In the genomic region with DNA sequence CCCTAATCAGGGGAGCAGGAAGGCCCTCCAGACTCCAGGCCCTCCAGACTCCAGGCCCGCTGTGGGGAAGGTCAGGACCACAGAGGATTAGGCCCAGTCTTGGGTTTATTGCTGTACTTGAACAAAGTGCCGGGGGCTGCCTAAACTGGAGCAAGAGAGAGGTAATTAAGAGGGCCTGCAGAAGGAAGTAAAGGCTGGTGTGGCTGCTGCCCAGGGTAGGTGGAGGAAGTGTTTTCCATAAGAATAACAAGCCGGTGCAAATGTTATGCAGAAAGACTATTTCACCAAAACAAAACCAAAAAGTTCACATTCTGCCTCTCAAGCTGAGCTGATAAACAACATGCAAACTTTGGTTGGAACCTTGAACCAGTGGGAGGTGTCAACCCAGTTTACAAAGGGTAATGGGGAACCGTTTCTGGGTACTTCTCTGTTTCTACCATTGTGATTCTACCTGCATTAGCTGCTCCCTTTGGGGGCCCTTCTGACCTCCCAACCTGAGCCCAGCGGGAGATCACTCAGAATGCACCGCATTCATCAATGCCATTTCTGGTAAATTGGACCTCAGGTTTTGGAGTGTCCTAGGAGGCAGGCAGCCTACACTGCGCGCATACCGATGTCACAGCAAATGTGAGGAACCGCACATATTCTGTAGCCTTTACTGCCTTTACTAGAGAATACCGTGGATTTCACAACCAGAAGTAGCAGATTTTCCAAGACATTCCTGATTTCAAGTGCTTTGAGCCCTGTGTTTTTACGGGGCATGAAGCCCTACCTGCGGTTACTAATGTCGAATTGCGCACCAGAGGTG, we compare ENCODE assay signal across 8 cellular contexts. TPM values are rescaled to one million over a fixed set of nuclear protein-coding genes. Genes with fewer than 3 reads are reported as not detected.
A peak's percentile ranks its signal among the peaks of the same experiment; 100 is the strongest.
DNase-seq lines count a peak whose midpoint lies in the region; ATAC-seq and TF ChIP-seq lines count a peak whose summit lies in the region.

No MANE protein-coding gene starts in this region.

- H3K4me3 ChIP-seq in left lung: peak overlapping the region; percentile 18 to 42

- peak overlapping the region; percentile 41 for H3K4me3 Mint-ChIP-seq in activated CD8-positive, alpha-beta memory T cell treated with anti-CD3 and anti-CD28 coated beads, Interleukin-2, amount 10 ng/mL, durations not matched to agents 7 days and 5 days
- peak overlapping the region; percentile 56 for H3K4me3 Mint-ChIP-seq in activated T-helper 2 cell treated with anti-CD3 and anti-CD28 coated beads, Interferon-gamma antibody, Interleukin-2, Interleukin-4, amounts not matched to agents 10 μg/mL and 5 μg/mL and 100 μg/mL, durations not matched to agents 14 hours and 24 hours and 36 hours (ENCODE audit: low read depth)

- no peak for DNase-seq in activated CD8-positive, alpha-beta memory T cell treated with anti-CD3 and anti-CD28 coated beads, Interleukin-2, amount 10 ng/mL, durations not matched to agents 7 days and 5 days
- no peak for DNase-seq in activated CD8-positive, alpha-beta memory T cell treated with anti-CD3 and anti-CD28 coated beads, Interleukin-2, amount 50 U/mL, for 48 hours
- no peak for DNase-seq in activated T-helper 2 cell treated with anti-CD3 and anti-CD28 coated beads, Interferon-gamma antibody, Interleukin-2, Interleukin-4, amounts not matched to agents 10 μg/mL and 5 μg/mL and 100 μg/mL, durations not matched to agents 14 hours and 24 hours and 36 hours (ENCODE audit: low spot score)
- DNase-seq in left lung (no peak), substantia nigra (lab: John Stamatoyannopoulos, UW) (no peak), NCI-H1417 treated with DMSO at 0.1 percent for 48 hours (lab: John Stamatoyannopoulos, UW) (no peak), glomerular visceral epithelial cell (ENCODE audit: extremely low spot score) (no peak), NCI-H526 treated with DMSO at 0.1 percent for 48 hours (lab: John Stamatoyannopoulos, UW) (no peak)

- no peak for ATAC-seq in activated CD8-positive, alpha-beta memory T cell treated with anti-CD3 and anti-CD28 coated beads, Interleukin-2, amount 10 ng/mL, durations not matched to agents 7 days and 5 days
- ATAC-seq in left lung: no peak

- no peaks in the 10 kb centered on the region for H3K36me3 ChIP-seq in left lung

- H3K4me1 Mint-ChIP-seq in activated CD8-positive, alpha-beta memory T cell treated with anti-CD3 and anti-CD28 coated beads, Interleukin-2, amount 10 ng/mL, durations not matched to agents 7 days and 5 days: peaks cover 12% of the 10 kb centered on the region
- peaks cover 16% of the 10 kb centered on the region for H3K4me1 Mint-ChIP-seq in activated T-helper 2 cell treated with anti-CD3 and anti-CD28 coated beads, Interferon-gamma antibody, Interleukin-2, Interleukin-4, amounts not matched to agents 10 μg/mL and 5 μg/mL and 100 μg/mL, durations not matched to agents 14 hours and 24 hours and 36 hours (ENCODE audit: low read depth)

- no peaks in the 10 kb centered on the region for H3K9me3 ChIP-seq in left lung

- H3K27ac Mint-ChIP-seq in activated CD8-positive, alpha-beta memory T cell treated with anti-CD3 and anti-CD28 coated beads, Interleukin-2, amount 10 ng/mL, durations not matched to agents 7 days and 5 days: no peak overlapping the region
- peak overlapping the region; percentile 31 for H3K27ac Mint-ChIP-seq in activated T-helper 2 cell treated with anti-CD3 and anti-CD28 coated beads, Interferon-gamma antibody, Interleukin-2, Interleukin-4, amounts not matched to agents 10 μg/mL and 5 μg/mL and 100 μg/mL, durations not matched to agents 14 hours and 24 hours and 36 hours

- H3K9me3 Mint-ChIP-seq in activated CD8-positive, alpha-beta memory T cell treated with anti-CD3 and anti-CD28 coated beads, Interleukin-2, amount 10 ng/mL, durations not matched to agents 7 days and 5 days (ENCODE audit: low read depth): no peaks in the 10 kb centered on the region
- no peaks in the 10 kb centered on the region for H3K9me3 Mint-ChIP-seq in activated T-helper 2 cell treated with anti-CD3 and anti-CD28 coated beads, Interferon-gamma antibody, Interleukin-2, Interleukin-4, amounts not matched to agents 10 μg/mL and 5 μg/mL and 100 μg/mL, durations not matched to agents 14 hours and 24 hours and 36 hours

- CTCF ChIA-PET in activated CD8-positive, alpha-beta memory T cell treated with anti-CD3 and anti-CD28 coated beads, Interleukin-2, amount 10 ng/mL, durations not matched to agents 7 days and 5 days (lab: Charles Lee): interaction anchor here (0.6 to 0.8 kb wide), 2 partner anchors 110 to 309 kb away, joined by 3 read pairs; no protein-coding TSS in a partner anchor

- H3K36me3 Mint-ChIP-seq in activated CD8-positive, alpha-beta memory T cell treated with anti-CD3 and anti-CD28 coated beads, Interleukin-2, amount 10 ng/mL, durations not matched to agents 7 days and 5 days: no peaks in the 10 kb centered on the region
- H3K36me3 Mint-ChIP-seq in activated T-helper 2 cell treated with anti-CD3 and anti-CD28 coated beads, Interferon-gamma antibody, Interleukin-2, Interleukin-4, amounts not matched to agents 10 μg/mL and 5 μg/mL and 100 μg/mL, durations not matched to agents 14 hours and 24 hours and 36 hours (ENCODE audit: low read depth): no peaks in the 10 kb centered on the region

- peaks cover 0 to 61% of the 10 kb centered on the region in 2 donors for H3K27me3 ChIP-seq in left lung

- H3K27me3 Mint-ChIP-seq in activated CD8-positive, alpha-beta memory T cell treated with anti-CD3 and anti-CD28 coated beads, Interleukin-2, amount 10 ng/mL, durations not matched to agents 7 days and 5 days: no peaks in the 10 kb centered on the region
- no peaks in the 10 kb centered on the region for H3K27me3 Mint-ChIP-seq in activated T-helper 2 cell treated with anti-CD3 and anti-CD28 coated beads, Interferon-gamma antibody, Interleukin-2, Interleukin-4, amounts not matched to agents 10 μg/mL and 5 μg/mL and 100 μg/mL, durations not matched to agents 14 hours and 24 hours and 36 hours (ENCODE audit: low read depth)

- TF ChIP-seq CTCF in left lung (IDR thresholded peaks at IDR 0.05): no peak

- peak overlapping the region; percentile 57 to 65 for H3K27ac ChIP-seq in left lung
- peak overlapping the region; percentile 64 for H3K27ac ChIP-seq in substantia nigra (ENCODE audit: low read depth, low read length, poor library complexity, severe bottlenecking)

- peaks cover 3 to 39% of the 10 kb centered on the region in 2 donors for H3K4me1 ChIP-seq in left lung

- intact Hi-C loops in activated T-helper 2 cell treated with anti-CD3 and anti-CD28 coated beads, Interferon-gamma antibody, Interleukin-2, Interleukin-4, amounts not matched to agents 10 μg/mL and 5 μg/mL and 100 μg/mL, durations not matched to agents 14 hours and 24 hours and 36 hours (cut with micrococcal nuclease): no loop called here
- intact Hi-C loops in left lung (cut with DNase I): loop anchor here in 1 of 2 donors (10.0 kb wide), 1 partner anchor 107 kb away; no protein-coding TSS in a partner anchor

RNA-seq across cellular contexts. Expression of gene BCOR, which starts 59.7 kb away (rescaled TPM):
- total RNA-seq in activated CD8-positive, alpha-beta memory T cell treated with anti-CD3 and anti-CD28 coated beads, Interleukin-2, amount 10 ng/mL, durations not matched to agents 7 days and 5 days: 10 to 100 TPM; 43.9 to 58.0 TPM
- 74.6 and 82.2 TPM in 2 replicates for total RNA-seq in activated T-helper 2 cell treated with anti-CD3 and anti-CD28 coated beads, Interferon-gamma antibody, Interleukin-2, Interleukin-4, amounts not matched to agents 10 μg/mL and 5 μg/mL and 100 μg/mL, durations not matched to agents 14 hours and 24 hours and 36 hours
- total RNA-seq in left lung: 10 to 100 TPM; 19.0 to 24.0 TPM
